In genomic region chr2:98412751-98413445, GRCh38 we compare ENCODE assay signal across 7 cellular contexts. TPM values are rescaled to one million over a fixed set of nuclear protein-coding genes. Genes with fewer than 3 reads are reported as not detected.
DNase-seq lines count a peak whose midpoint lies in the region; ATAC-seq and TF ChIP-seq lines count a peak whose summit lies in the region.

No MANE protein-coding gene starts in this region.

- no peak overlapping the region for H3K4me3 Mint-ChIP-seq in activated CD4-positive, alpha-beta T cell treated with anti-CD3 and anti-CD28 coated beads for 36 hours
- no peak overlapping the region for H3K4me3 Mint-ChIP-seq in mesothelial cell of epicardium
- H3K4me3 Mint-ChIP-seq in stimulated activated effector memory CD8-positive, alpha-beta T cell treated with anti-CD3 and anti-CD28 coated beads, Interleukin-12 subunit alpha, Interleukin-12 subunit beta, amount 100 ng/mL, for 72 hours: no peak overlapping the region

- POLR2A ChIA-PET in activated CD4-positive, alpha-beta T cell treated with anti-CD3 and anti-CD28 coated beads for 36 hours (lab: Charles Lee): no interaction called here

- intact Hi-C loops in activated CD4-positive, alpha-beta T cell treated with anti-CD3 and anti-CD28 coated beads for 36 hours (cut with DNase I, micrococcal nuclease): loop anchor here (1.0 to 10.0 kb wide), 7 partner anchors 26 to 652 kb away; no protein-coding TSS in a partner anchor

- peaks cover 14% of the 10 kb centered on the region for H3K4me1 Mint-ChIP-seq in activated CD4-positive, alpha-beta T cell treated with anti-CD3 and anti-CD28 coated beads for 36 hours
- peaks cover 5% of the 10 kb centered on the region for H3K4me1 Mint-ChIP-seq in mesothelial cell of epicardium
- peaks cover 5% of the 10 kb centered on the region for H3K4me1 Mint-ChIP-seq in stimulated activated effector memory CD8-positive, alpha-beta T cell treated with anti-CD3 and anti-CD28 coated beads, Interleukin-12 subunit alpha, Interleukin-12 subunit beta, amount 100 ng/mL, for 72 hours

- no peaks in the 10 kb centered on the region for H3K36me3 Mint-ChIP-seq in activated CD4-positive, alpha-beta T cell treated with anti-CD3 and anti-CD28 coated beads for 36 hours (ENCODE audit: low read depth)
- peaks cover 3% of the 10 kb centered on the region for H3K36me3 Mint-ChIP-seq in mesothelial cell of epicardium
- no peaks in the 10 kb centered on the region for H3K36me3 Mint-ChIP-seq in stimulated activated effector memory CD8-positive, alpha-beta T cell treated with anti-CD3 and anti-CD28 coated beads, Interleukin-12 subunit alpha, Interleukin-12 subunit beta, amount 100 ng/mL, for 72 hours

- DNase-seq in NCI-H446 treated with DMSO at 0.1 percent for 48 hours (lab: John Stamatoyannopoulos, UW) (peak; percentile 24), dermis blood vessel endothelial cell (peak; percentile 85), mesothelial cell of epicardium (ENCODE audit: low spot score in 2 of 2, unreplicated experiment in 2 of 2) (no peak)
- peak; percentile 62 for DNase-seq in activated CD4-positive, alpha-beta T cell treated with anti-CD3 and anti-CD28 coated beads for 36 hours
- DNase-seq in stimulated activated effector memory CD8-positive, alpha-beta T cell treated with anti-CD3 and anti-CD28 coated beads, Interleukin-12 subunit alpha, Interleukin-12 subunit beta, amount 100 ng/mL, for 72 hours (ENCODE audit: low spot score in 2 of 2): peak; percentile 54 to 80

- peak; percentile 70 for ATAC-seq in HG03103 (IDR thresholded peaks at IDR 0.05; ENCODE audit: low read depth, unreplicated experiment)
- ATAC-seq in activated CD4-positive, alpha-beta T cell treated with anti-CD3 and anti-CD28 coated beads for 36 hours: peak; percentile 85
- peak; percentile 94 for ATAC-seq in stimulated activated effector memory CD8-positive, alpha-beta T cell treated with anti-CD3 and anti-CD28 coated beads, Interleukin-12 subunit alpha, Interleukin-12 subunit beta, amount 100 ng/mL, for 72 hours

- H3K27ac Mint-ChIP-seq in activated CD4-positive, alpha-beta T cell treated with anti-CD3 and anti-CD28 coated beads for 36 hours: no peak overlapping the region
- no peak overlapping the region for H3K27ac Mint-ChIP-seq in mesothelial cell of epicardium
- no peak overlapping the region for H3K27ac Mint-ChIP-seq in stimulated activated effector memory CD8-positive, alpha-beta T cell treated with anti-CD3 and anti-CD28 coated beads, Interleukin-12 subunit alpha, Interleukin-12 subunit beta, amount 100 ng/mL, for 72 hours

- peak; percentile 60 for TF ChIP-seq CTCF in GM12874 (IDR thresholded peaks at IDR 0.05; ENCODE audit: insufficient read depth, low read depth, low read length)
- peak; percentile 71 for TF ChIP-seq CTCF in mesothelial cell of epicardium (IDR thresholded peaks at IDR 0.05; ENCODE audit: unreplicated experiment)

- CTCF ChIA-PET in activated CD4-positive, alpha-beta T cell treated with anti-CD3 and anti-CD28 coated beads for 36 hours (lab: Charles Lee): interaction anchor here (0.6 to 2.8 kb wide), 28 partner anchors 8 to 434 kb away, joined by 3 to 22 read pairs (median 4); no protein-coding TSS in a partner anchor

- H3K27me3 Mint-ChIP-seq in activated CD4-positive, alpha-beta T cell treated with anti-CD3 and anti-CD28 coated beads for 36 hours: no peaks in the 10 kb centered on the region
- no peaks in the 10 kb centered on the region for H3K27me3 Mint-ChIP-seq in mesothelial cell of epicardium (ENCODE audit: low read depth)

- peaks cover 4% of the 10 kb centered on the region for H3K9me3 Mint-ChIP-seq in activated CD4-positive, alpha-beta T cell treated with anti-CD3 and anti-CD28 coated beads for 36 hours (ENCODE audit: low read depth)
- peaks cover 8% of the 10 kb centered on the region for H3K9me3 Mint-ChIP-seq in mesothelial cell of epicardium
- H3K9me3 Mint-ChIP-seq in stimulated activated effector memory CD8-positive, alpha-beta T cell treated with anti-CD3 and anti-CD28 coated beads, Interleukin-12 subunit alpha, Interleukin-12 subunit beta, amount 100 ng/mL, for 72 hours: peaks cover 3% of the 10 kb centered on the region

RNA-seq across cellular contexts. Expression of gene INPP4A, which starts 31.8 kb away (rescaled TPM):
- total RNA-seq in activated CD4-positive, alpha-beta T cell treated with anti-CD3 and anti-CD28 coated beads for 36 hours: 10 to 100 TPM; 29.1 to 33.0 TPM
- total RNA-seq in dermis blood vessel endothelial cell: 41.9 and 55.7 TPM in 2 replicates
- total RNA-seq in mesothelial cell of epicardium: 37.3 to 40.7 TPM (median 37.3 TPM) in 3 replicates

Comparison
In these comparisons a context has a peak if more than half of its experiments do, and no peak if none do; other contexts are left out.
1. DNase-seq: peak in NCI-H446 treated with DMSO at 0.1 percent for 48 hours (single experiment), activated CD4-positive, alpha-beta T cell treated with anti-CD3 and anti-CD28 coated beads for 36 hours (single experiment), dermis blood vessel endothelial cell (single experiment) and stimulated activated effector memory CD8-positive, alpha-beta T cell treated with anti-CD3 and anti-CD28 coated beads, Interleukin-12 subunit alpha, Interleukin-12 subunit beta, amount 100 ng/mL, for 72 hours (2 of 2); none in mesothelial cell of epicardium (0 of 2).
2. Peak in every context shown above with its lines, with median percentiles within 50 percentile points of each other: ATAC-seq.